ENCODE assay signal across 1 cellular context in the genomic region with DNA sequence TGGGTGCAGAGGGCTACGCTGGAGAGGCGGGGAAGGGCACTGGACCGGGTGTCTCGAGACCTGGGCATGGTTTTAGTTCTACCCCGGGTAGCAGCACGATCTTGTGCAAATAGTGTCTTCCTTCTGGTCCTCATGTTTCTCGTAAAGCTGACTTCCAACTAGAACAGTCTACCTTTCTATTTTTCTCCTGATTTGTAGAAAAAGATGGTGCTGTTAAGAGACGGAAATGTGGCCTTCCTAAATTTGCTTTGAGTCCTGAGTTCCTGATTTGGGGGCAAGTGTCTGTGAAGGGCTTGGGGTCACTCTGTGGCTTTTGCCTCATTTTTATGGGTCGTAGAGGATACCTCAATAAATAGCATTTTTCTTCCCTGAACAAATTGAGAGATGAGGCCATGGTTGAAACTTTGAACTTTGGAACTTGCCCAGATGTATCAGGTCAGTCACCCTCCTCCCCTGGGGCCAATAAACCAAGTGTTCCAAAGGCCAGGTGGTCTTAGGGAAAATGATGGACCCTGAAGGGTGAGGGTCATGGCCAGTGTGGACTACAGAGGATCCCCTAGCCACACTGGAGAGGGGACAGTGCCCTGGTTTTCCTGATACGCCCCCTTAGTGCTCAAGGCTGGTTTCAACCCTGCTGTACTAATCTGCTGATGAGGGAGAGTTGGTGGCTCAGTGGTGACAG.
TF ChIP-seq lines count a peak whose summit lies in the region.

No MANE protein-coding gene starts in this region.

TF ChIP-seq in HepG2, 621 proteins besides CTCF, POLR2A, EP300 and RAD21 (continued from another document):
- TF ChIP-seq, protein P1, sequence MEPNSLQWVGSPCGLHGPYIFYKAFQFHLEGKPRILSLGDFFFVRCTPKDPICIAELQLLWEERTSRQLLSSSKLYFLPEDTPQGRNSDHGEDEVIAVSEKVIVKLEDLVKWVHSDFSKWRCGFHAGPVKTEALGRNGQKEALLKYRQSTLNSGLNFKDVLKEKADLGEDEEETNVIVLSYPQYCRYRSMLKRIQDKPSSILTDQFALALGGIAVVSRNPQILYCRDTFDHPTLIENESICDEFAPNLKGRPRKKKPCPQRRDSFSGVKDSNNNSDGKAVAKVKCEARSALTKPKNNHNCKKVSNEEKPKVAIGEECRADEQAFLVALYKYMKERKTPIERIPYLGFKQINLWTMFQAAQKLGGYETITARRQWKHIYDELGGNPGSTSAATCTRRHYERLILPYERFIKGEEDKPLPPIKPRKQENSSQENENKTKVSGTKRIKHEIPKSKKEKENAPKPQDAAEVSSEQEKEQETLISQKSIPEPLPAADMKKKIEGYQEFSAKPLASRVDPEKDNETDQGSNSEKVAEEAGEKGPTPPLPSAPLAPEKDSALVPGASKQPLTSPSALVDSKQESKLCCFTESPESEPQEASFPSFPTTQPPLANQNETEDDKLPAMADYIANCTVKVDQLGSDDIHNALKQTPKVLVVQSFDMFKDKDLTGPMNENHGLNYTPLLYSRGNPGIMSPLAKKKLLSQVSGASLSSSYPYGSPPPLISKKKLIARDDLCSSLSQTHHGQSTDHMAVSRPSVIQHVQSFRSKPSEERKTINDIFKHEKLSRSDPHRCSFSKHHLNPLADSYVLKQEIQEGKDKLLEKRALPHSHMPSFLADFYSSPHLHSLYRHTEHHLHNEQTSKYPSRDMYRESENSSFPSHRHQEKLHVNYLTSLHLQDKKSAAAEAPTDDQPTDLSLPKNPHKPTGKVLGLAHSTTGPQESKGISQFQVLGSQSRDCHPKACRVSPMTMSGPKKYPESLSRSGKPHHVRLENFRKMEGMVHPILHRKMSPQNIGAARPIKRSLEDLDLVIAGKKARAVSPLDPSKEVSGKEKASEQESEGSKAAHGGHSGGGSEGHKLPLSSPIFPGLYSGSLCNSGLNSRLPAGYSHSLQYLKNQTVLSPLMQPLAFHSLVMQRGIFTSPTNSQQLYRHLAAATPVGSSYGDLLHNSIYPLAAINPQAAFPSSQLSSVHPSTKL (CRISPR knock-in tag; IDR thresholded peaks at IDR 0.05): peak; percentile 64; the same call in 1 of the 2 replicates
- TF ChIP-seq KLF11 (CRISPR knock-in tag; IDR thresholded peaks at IDR 0.05): 0 out of 2 replicates have a peak, but pooled peaks have one; percentile 13
- no peak for TF ChIP-seq SRY (CRISPR knock-in tag; IDR thresholded peaks at IDR 0.05)
- 0 out of 2 replicates have a peak, but pooled peaks have one; percentile 2 for TF ChIP-seq NFKB2 (CRISPR knock-in tag; IDR thresholded peaks at IDR 0.05; ENCODE audit: borderline replicate concordance)
